ENCODE assay signal across 20 cellular contexts in genomic region chr5:131548190-131548589, GRCh38.
DNase-seq lines count a peak whose midpoint lies in the region; ATAC-seq and TF ChIP-seq lines count a peak whose summit lies in the region.
"Had no signal": no experiment of that assay in that cellular context is flagged by ENCODE, and none has a peak within 500 bp of the region (broad histone marks: within the 10 kb centered on the region; RNA-seq: fewer than 3 reads in every experiment).

No MANE protein-coding gene starts in this region.

- H3K9me3 Mint-ChIP-seq in CD8-positive, alpha-beta T cell: no peaks in the 10 kb centered on the region
- no peaks in the 10 kb centered on the region for H3K9me3 Mint-ChIP-seq in activated CD8-positive, alpha-beta T cell treated with anti-CD3 and anti-CD28 coated beads, Interleukin-2, amount 10 ng/mL, durations not matched to agents 7 days and 5 days (ENCODE audit: insufficient read depth)
- H3K9me3 Mint-ChIP-seq: stimulated activated memory B cell treated with anti-CD40 and anti-IgM and Interleukin-4, amounts not matched to agents 10 μg/mL and 1 μg/mL and 100 μg/mL, for 72 hours had no signal

- CTCF ChIA-PET in CD8-positive, alpha-beta T cell (lab: Charles Lee): interaction anchor here (0.9 kb wide), 1 partner anchor 41 kb away, joined by 4 read pairs; no protein-coding TSS in a partner anchor
- CTCF ChIA-PET in activated CD8-positive, alpha-beta T cell treated with anti-CD3 and anti-CD28 coated beads, Interleukin-2, amount 10 ng/mL, durations not matched to agents 7 days and 5 days (lab: Charles Lee): interaction anchor here (0.8 to 4.5 kb wide), 6 partner anchors 10 to 66 kb away, joined by 3 to 32 read pairs (median 4); no protein-coding TSS in a partner anchor

- no peaks in the 10 kb centered on the region for H3K27me3 Mint-ChIP-seq in CD8-positive, alpha-beta T cell (ENCODE audit: low read depth)
- H3K27me3 Mint-ChIP-seq in activated CD8-positive, alpha-beta T cell treated with anti-CD3 and anti-CD28 coated beads, Interleukin-2, amount 10 ng/mL, durations not matched to agents 7 days and 5 days (ENCODE audit: low read depth): no peaks in the 10 kb centered on the region
- H3K27me3 Mint-ChIP-seq: stimulated activated memory B cell treated with anti-CD40 and anti-IgM and Interleukin-4, amounts not matched to agents 10 μg/mL and 1 μg/mL and 100 μg/mL, for 72 hours had no signal

- H3K4me3 Mint-ChIP-seq in CD8-positive, alpha-beta T cell: peak overlapping the region; percentile 95
- H3K4me3 Mint-ChIP-seq in activated CD8-positive, alpha-beta T cell treated with anti-CD3 and anti-CD28 coated beads, Interleukin-2, amount 10 ng/mL, durations not matched to agents 7 days and 5 days: peak overlapping the region; percentile 82
- H3K4me3 Mint-ChIP-seq: stimulated activated memory B cell treated with anti-CD40 and anti-IgM and Interleukin-4, amounts not matched to agents 10 μg/mL and 1 μg/mL and 100 μg/mL, for 72 hours had no signal

- H3K4me3 ChIP-seq in CD8-positive, alpha-beta T cell (ENCODE audit: low read depth, low read length): peak overlapping the region; percentile 51
- no peak overlapping the region for H3K4me3 ChIP-seq in mucosa of descending colon
- H3K4me3 ChIP-seq: ascending aorta, K562 had no signal

- DNase-seq in CD8-positive, alpha-beta T cell: no peak
- peak; percentile 52 for DNase-seq in activated CD8-positive, alpha-beta T cell treated with anti-CD3 and anti-CD28 coated beads, Interleukin-2, amount 10 ng/mL, durations not matched to agents 7 days and 5 days
- DNase-seq in mucosa of descending colon (no peak), HuH-7.5 (ENCODE audit: low spot score) (no peak), GM13976 (ENCODE audit: low spot score) (no peak)
- DNase-seq in stimulated activated CD4-positive, alpha-beta T cell treated with anti-CD3 and anti-CD28 coated beads, Interleukin-4, amount 100 ng/mL, for 1 hour: no peak
- DNase-seq: activated CD4-positive, alpha-beta T cell treated with anti-CD3 and anti-CD28 coated beads, Interleukin-2, amount 50 U/mL, for 4 hours; COR-L47; head of caudate nucleus; left ventricle myocardium superior; NCI-H1930; NK-92 treated with Interleukin-12 subunit alpha and Interleukin-12 subunit beta, amount 100 ng/mL, for 24 hours; SK-N-SH; stimulated activated CD4-positive, alpha-beta T cell treated with anti-CD3 and anti-CD28 coated beads, Interleukin-1b, Interleukin-23, amount 100 ng/mL, for 48 hours had no signal

- peak; percentile 95 for ATAC-seq in CD8-positive, alpha-beta T cell
- ATAC-seq in HG02981 (IDR thresholded peaks at IDR 0.05; ENCODE audit: unreplicated experiment) (peak; percentile 60), mucosa of descending colon (peak; percentile 78), GM18520 (IDR thresholded peaks at IDR 0.05; ENCODE audit: unreplicated experiment) (no peak)
- ATAC-seq in activated CD8-positive, alpha-beta T cell treated with anti-CD3 and anti-CD28 coated beads, Interleukin-2, amount 10 ng/mL, durations not matched to agents 7 days and 5 days: peak; percentile 98
- ATAC-seq: K562; left ventricle myocardium superior; stimulated activated memory B cell treated with anti-CD40 and anti-IgM and Interleukin-4, amounts not matched to agents 10 μg/mL and 1 μg/mL and 100 μg/mL, for 72 hours had no signal

- H3K36me3 ChIP-seq in CD8-positive, alpha-beta T cell (ENCODE audit: insufficient read depth, low read length): no peaks in the 10 kb centered on the region
- no peaks in the 10 kb centered on the region for H3K36me3 ChIP-seq in mucosa of descending colon (ENCODE audit: low read depth)

- peaks cover 42% of the 10 kb centered on the region for H3K36me3 Mint-ChIP-seq in CD8-positive, alpha-beta T cell
- H3K36me3 Mint-ChIP-seq in activated CD8-positive, alpha-beta T cell treated with anti-CD3 and anti-CD28 coated beads, Interleukin-2, amount 10 ng/mL, durations not matched to agents 7 days and 5 days (ENCODE audit: low read depth): peaks cover 63% of the 10 kb centered on the region

- no peaks in the 10 kb centered on the region for H3K9me3 ChIP-seq in CD8-positive, alpha-beta T cell (ENCODE audit: low read length)
- H3K9me3 ChIP-seq in mucosa of descending colon: no peaks in the 10 kb centered on the region
- H3K9me3 ChIP-seq: ascending aorta, SK-N-SH had no signal

- peaks cover 44% of the 10 kb centered on the region for H3K4me1 ChIP-seq in CD8-positive, alpha-beta T cell (ENCODE audit: insufficient read depth, low read length)
- H3K4me1 ChIP-seq in mucosa of descending colon (ENCODE audit: low read depth): no peaks in the 10 kb centered on the region
- H3K4me1 ChIP-seq: ascending aorta, parathyroid adenoma had no signal

- H3K27me3 ChIP-seq in CD8-positive, alpha-beta T cell (ENCODE audit: insufficient read depth, low read length): no peaks in the 10 kb centered on the region
- H3K27me3 ChIP-seq: ascending aorta had no signal

- intact Hi-C loops in CD8-positive, alpha-beta T cell (cut with DNase I, micrococcal nuclease): loop anchor here (2.0 to 5.0 kb wide), 4 partner anchors 15 to 39 kb away; no protein-coding TSS in a partner anchor
- intact Hi-C loops in mucosa of descending colon (cut with DNase I, micrococcal nuclease): no loop called here

- H3K27ac ChIP-seq in CD8-positive, alpha-beta T cell (ENCODE audit: low read depth, low read length): peak overlapping the region; percentile 56
- H3K27ac ChIP-seq: ascending aorta, parathyroid adenoma had no signal

- POLR2A ChIA-PET in CD8-positive, alpha-beta T cell (lab: Charles Lee): interaction anchor here (0.7 to 3.6 kb wide), 3 partner anchors 16 to 41 kb away, joined by 3 to 19 read pairs (median 3); no protein-coding TSS in a partner anchor
- POLR2A ChIA-PET in activated CD8-positive, alpha-beta T cell treated with anti-CD3 and anti-CD28 coated beads, Interleukin-2, amount 10 ng/mL, durations not matched to agents 7 days and 5 days (lab: Charles Lee): interaction anchor here (2.3 kb wide), 1 partner anchor 16 kb away, joined by 12 read pairs; no protein-coding TSS in a partner anchor

- in situ Hi-C loops in GM13976 (cut with MboI; ENCODE audit: low sequenced_read_pairs, unreplicated experiment): no loop called here

- H3K27ac Mint-ChIP-seq in CD8-positive, alpha-beta T cell: peak overlapping the region; percentile 97
- H3K27ac Mint-ChIP-seq in activated CD8-positive, alpha-beta T cell treated with anti-CD3 and anti-CD28 coated beads, Interleukin-2, amount 10 ng/mL, durations not matched to agents 7 days and 5 days: peak overlapping the region; percentile 90
- H3K27ac Mint-ChIP-seq: stimulated activated memory B cell treated with anti-CD40 and anti-IgM and Interleukin-4, amounts not matched to agents 10 μg/mL and 1 μg/mL and 100 μg/mL, for 72 hours had no signal

- peaks cover 63% of the 10 kb centered on the region for H3K4me1 Mint-ChIP-seq in CD8-positive, alpha-beta T cell (ENCODE audit: low read depth)
- peaks cover 51% of the 10 kb centered on the region for H3K4me1 Mint-ChIP-seq in activated CD8-positive, alpha-beta T cell treated with anti-CD3 and anti-CD28 coated beads, Interleukin-2, amount 10 ng/mL, durations not matched to agents 7 days and 5 days (ENCODE audit: low read depth)

- no peak for TF ChIP-seq CTCF in CD8-positive, alpha-beta T cell (IDR thresholded peaks at IDR 0.05)
- no peak for TF ChIP-seq CTCF in mucosa of descending colon (IDR thresholded peaks at IDR 0.05)
- TF ChIP-seq CTCF in GM13976 (IDR thresholded peaks at IDR 0.05; ENCODE audit: borderline replicate concordance, control extremely low read depth, extremely low read depth, insufficient read depth, missing control alignments): no peak

Comparison
In these comparisons a context has a peak if more than half of its experiments do, and no peak if none do; other contexts are left out.
1. intact Hi-C loops: an anchor here in CD8-positive, alpha-beta T cell (2.0 to 5.0 kb wide); none called in mucosa of descending colon.